In genomic region chr12:2242816-2243215, GRCh38 we compare ENCODE assay signal across 14 cellular contexts.
"Had no signal": no experiment of that assay in that cellular context is flagged by ENCODE, and none has a peak within 500 bp of the region (broad histone marks: within the 10 kb centered on the region; RNA-seq: fewer than 3 reads in every experiment).

No MANE protein-coding gene starts in this region.

- H3K4me3 ChIP-seq: gastrocnemius medialis, SK-N-MC, smooth muscle cell had no signal

- H3K27ac ChIP-seq: epithelial cell of prostate, gastrocnemius medialis, neutrophil, SK-N-MC had no signal

- H3K27me3 ChIP-seq: neutrophil had no signal

- H3K9me3 ChIP-seq: gastrocnemius medialis, neutrophil had no signal

- DNase-seq: activated CD4-positive, alpha-beta T cell treated with anti-CD3 and anti-CD28 coated beads, Interleukin-2, amount 50 U/mL, for 48 hours; activated CD4-positive, CD25-positive, alpha-beta regulatory T cell treated with anti-CD3 and anti-CD28 coated beads, Interleukin-2, amount 50 U/mL, for 72 hours; activated CD8-positive, alpha-beta memory T cell treated with anti-CD3 and anti-CD28 coated beads, Interleukin-2, amount 10 ng/mL, durations not matched to agents 7 days and 5 days; activated naive CD4-positive, alpha-beta T cell; activated naive CD8-positive, alpha-beta T cell treated with anti-CD3 and anti-CD28 coated beads, Interleukin-2, amount 50 U/mL, for 24 hours; gastrocnemius medialis; naive thymus-derived CD8-positive, alpha-beta T cell; posterior cingulate gyrus; right cardiac atrium; T-helper 9 cell had no signal

- H3K36me3 ChIP-seq: gastrocnemius medialis, neutrophil had no signal

- H3K27ac Mint-ChIP-seq: activated CD8-positive, alpha-beta memory T cell treated with anti-CD3 and anti-CD28 coated beads, Interleukin-2, amount 10 ng/mL, durations not matched to agents 7 days and 5 days; activated naive CD8-positive, alpha-beta T cell treated with anti-CD3 and anti-CD28 coated beads, Interleukin-2, amount 50 U/mL, for 24 hours; naive thymus-derived CD8-positive, alpha-beta T cell had no signal

- H3K36me3 Mint-ChIP-seq: activated CD8-positive, alpha-beta memory T cell treated with anti-CD3 and anti-CD28 coated beads, Interleukin-2, amount 10 ng/mL, durations not matched to agents 7 days and 5 days; naive thymus-derived CD8-positive, alpha-beta T cell had no signal

- H3K4me1 Mint-ChIP-seq: activated CD8-positive, alpha-beta memory T cell treated with anti-CD3 and anti-CD28 coated beads, Interleukin-2, amount 10 ng/mL, durations not matched to agents 7 days and 5 days; activated naive CD8-positive, alpha-beta T cell treated with anti-CD3 and anti-CD28 coated beads, Interleukin-2, amount 50 U/mL, for 24 hours had no signal

- H3K4me3 Mint-ChIP-seq: activated CD8-positive, alpha-beta memory T cell treated with anti-CD3 and anti-CD28 coated beads, Interleukin-2, amount 10 ng/mL, durations not matched to agents 7 days and 5 days; activated naive CD8-positive, alpha-beta T cell treated with anti-CD3 and anti-CD28 coated beads, Interleukin-2, amount 50 U/mL, for 24 hours; naive thymus-derived CD8-positive, alpha-beta T cell had no signal

- H3K4me2 ChIP-seq: smooth muscle cell had no signal

- ATAC-seq: activated CD8-positive, alpha-beta memory T cell treated with anti-CD3 and anti-CD28 coated beads, Interleukin-2, amount 10 ng/mL, durations not matched to agents 7 days and 5 days; gastrocnemius medialis; naive thymus-derived CD8-positive, alpha-beta T cell; right cardiac atrium had no signal

- H3K9me3 Mint-ChIP-seq: activated naive CD8-positive, alpha-beta T cell treated with anti-CD3 and anti-CD28 coated beads, Interleukin-2, amount 50 U/mL, for 24 hours; naive thymus-derived CD8-positive, alpha-beta T cell had no signal
